In genomic region chr3:67289626-67290025, GRCh38 we compare ENCODE assay signal across 20 cellular contexts.
"Had no signal": no experiment of that assay in that cellular context is flagged by ENCODE, and none has a peak within 500 bp of the region (broad histone marks: within the 10 kb centered on the region; RNA-seq: fewer than 3 reads in every experiment).

No MANE protein-coding gene starts in this region.

- H3K9me3 ChIP-seq: neutrophil, right atrium auricular region, sigmoid colon, suprapubic skin, tibial nerve, upper lobe of right lung, vagina had no signal

- H3K27ac ChIP-seq: foreskin keratinocyte, neutrophil, right atrium auricular region, suprapubic skin, tibial nerve, upper lobe of right lung, vagina had no signal

- H3K4me1 ChIP-seq: foreskin keratinocyte, right atrium auricular region, suprapubic skin, tibial nerve, vagina had no signal

- DNase-seq: effector CD4-positive, alpha-beta T cell; endodermal cell; erythroblast; foreskin keratinocyte; immature natural killer cell; left colon; left ventricle myocardium superior; mesendoderm; naive thymus-derived CD8-positive, alpha-beta T cell; sigmoid colon; small intestine; stimulated activated CD4-positive, alpha-beta T cell treated with anti-CD3 and anti-CD28 coated beads, Interleukin-12 subunit alpha, Interleukin-12 subunit beta, amount 100 ng/mL, for 4 hours; stimulated activated naive CD4-positive, alpha-beta T cell; upper lobe of right lung had no signal

- H3K9me3 Mint-ChIP-seq: dendritic cell treated with granulocyte-macrophage colony-stimulating factor and Interleukin-4, amounts not matched to agents 40 ng/mL and 50 ng/mL, for 4 days; endodermal cell; naive thymus-derived CD8-positive, alpha-beta T cell had no signal

- H3K27me3 ChIP-seq: foreskin keratinocyte, neutrophil, right atrium auricular region, sigmoid colon, suprapubic skin, tibial nerve, upper lobe of right lung, vagina had no signal

- ATAC-seq: foreskin keratinocyte; left colon; naive thymus-derived CD8-positive, alpha-beta T cell had no signal

- H3K4me3 Mint-ChIP-seq: dendritic cell treated with granulocyte-macrophage colony-stimulating factor and Interleukin-4, amounts not matched to agents 40 ng/mL and 50 ng/mL, for 4 days; endodermal cell; immature natural killer cell; naive thymus-derived CD8-positive, alpha-beta T cell had no signal

- H3K36me3 ChIP-seq: neutrophil, right atrium auricular region, sigmoid colon, suprapubic skin, tibial nerve, upper lobe of right lung, vagina had no signal

- H3K4me1 Mint-ChIP-seq: immature natural killer cell had no signal

- H3K27ac Mint-ChIP-seq: endodermal cell; immature natural killer cell; naive thymus-derived CD8-positive, alpha-beta T cell had no signal

- H3K4me3 ChIP-seq: right atrium auricular region, sigmoid colon, suprapubic skin, tibial nerve, upper lobe of right lung, vagina had no signal

- H3K27me3 Mint-ChIP-seq: dendritic cell treated with granulocyte-macrophage colony-stimulating factor and Interleukin-4, amounts not matched to agents 40 ng/mL and 50 ng/mL, for 4 days; naive thymus-derived CD8-positive, alpha-beta T cell had no signal

- H3K36me3 Mint-ChIP-seq: immature natural killer cell; naive thymus-derived CD8-positive, alpha-beta T cell had no signal
